Comparison of ENCODE assay signal across 1 cellular context in genomic region chr19:13243971-13244370, GRCh38.
TF ChIP-seq lines count a peak whose summit lies in the region.

No MANE protein-coding gene starts in this region.

TF ChIP-seq in SK-N-SH treated with all-trans-retinoic acid at 6 μM for 48 hours, 23 proteins besides CTCF, POLR2A, EP300 and RAD21 (continued from another document):
- TF ChIP-seq, protein P1, sequence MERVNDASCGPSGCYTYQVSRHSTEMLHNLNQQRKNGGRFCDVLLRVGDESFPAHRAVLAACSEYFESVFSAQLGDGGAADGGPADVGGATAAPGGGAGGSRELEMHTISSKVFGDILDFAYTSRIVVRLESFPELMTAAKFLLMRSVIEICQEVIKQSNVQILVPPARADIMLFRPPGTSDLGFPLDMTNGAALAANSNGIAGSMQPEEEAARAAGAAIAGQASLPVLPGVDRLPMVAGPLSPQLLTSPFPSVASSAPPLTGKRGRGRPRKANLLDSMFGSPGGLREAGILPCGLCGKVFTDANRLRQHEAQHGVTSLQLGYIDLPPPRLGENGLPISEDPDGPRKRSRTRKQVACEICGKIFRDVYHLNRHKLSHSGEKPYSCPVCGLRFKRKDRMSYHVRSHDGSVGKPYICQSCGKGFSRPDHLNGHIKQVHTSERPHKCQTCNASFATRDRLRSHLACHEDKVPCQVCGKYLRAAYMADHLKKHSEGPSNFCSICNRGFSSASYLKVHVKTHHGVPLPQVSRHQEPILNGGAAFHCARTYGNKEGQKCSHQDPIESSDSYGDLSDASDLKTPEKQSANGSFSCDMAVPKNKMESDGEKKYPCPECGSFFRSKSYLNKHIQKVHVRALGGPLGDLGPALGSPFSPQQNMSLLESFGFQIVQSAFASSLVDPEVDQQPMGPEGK (CRISPR knock-in tag; IDR thresholded peaks at IDR 0.05; ENCODE audit: borderline replicate concordance): no peak
- TF ChIP-seq BACH2 (CRISPR knock-in tag; IDR thresholded peaks at IDR 0.05; ENCODE audit: borderline replicate concordance) (no peak), TOX (CRISPR knock-in tag; IDR thresholded peaks at IDR 0.05; ENCODE audit: borderline replicate concordance) (no peak), ZFP30 (CRISPR knock-in tag; IDR thresholded peaks at IDR 0.05) (no peak)
TF ChIP-seq in SK-N-SH treated with all-trans-retinoic acid at 6 μM for 48 hours: peak in this region for 0.
